32 cellular contexts compared by ENCODE assay signal in genomic region chr16:46848768-46849764, GRCh38.
"Had no signal": no experiment of that assay in that cellular context is flagged by ENCODE, and none has a peak within 500 bp of the region (broad histone marks: within the 10 kb centered on the region; RNA-seq: fewer than 3 reads in every experiment).

No MANE protein-coding gene starts in this region.

- ATAC-seq: activated CD4-positive, alpha-beta T cell treated with anti-CD3 and anti-CD28 coated beads for 36 hours; heart left ventricle; sciatic nerve; stimulated activated memory B cell treated with anti-CD40 and anti-IgM and Interleukin-4, amounts not matched to agents 10 μg/mL and 1 μg/mL and 100 μg/mL, for 72 hours; stimulated activated naive CD8-positive, alpha-beta T cell treated with anti-CD3 and anti-CD28 coated beads, Interleukin-15, amount 100 ng/mL, for 72 hours had no signal

- H3K9me3 ChIP-seq: breast epithelium, heart left ventricle, left ventricle myocardium inferior, ovary, upper lobe of left lung, vagina had no signal

- H3K27ac Mint-ChIP-seq: activated CD4-positive, alpha-beta T cell treated with anti-CD3 and anti-CD28 coated beads for 36 hours; activated naive CD4-positive, alpha-beta T cell treated with anti-CD3 and anti-CD28 coated beads, Interleukin-2, amount 10 ng/mL, durations not matched to agents 7 days and 5 days; activated naive CD8-positive, alpha-beta T cell treated with anti-CD3 and anti-CD28 coated beads, Interleukin-2, amount 10 ng/mL, durations not matched to agents 7 days and 5 days; activated T-helper 1 cell treated with anti-CD3 and anti-CD28 coated beads, Interleukin-12 subunit alpha, Interleukin-12 subunit beta, Interleukin-2, Interleukin-4 antibody, amounts not matched to agents 30 ng/mL and 10 ng/mL and 1 ng/mL, durations not matched to agents 14 hours and 24 hours and 36 hours; nephron; progenitor cell of endocrine pancreas; stimulated activated memory B cell treated with anti-CD40 and anti-IgM and Interleukin-4, amounts not matched to agents 10 μg/mL and 1 μg/mL and 100 μg/mL, for 72 hours; stimulated activated naive CD8-positive, alpha-beta T cell treated with anti-CD3 and anti-CD28 coated beads, Interleukin-15, amount 100 ng/mL, for 72 hours; T-helper 2 cell treated with Interferon-gamma antibody and Interleukin-4, amounts not matched to agents 5 μg/mL and 100 μg/mL, for 36 hours had no signal

- H3K4me1 Mint-ChIP-seq: activated CD4-positive, alpha-beta T cell treated with anti-CD3 and anti-CD28 coated beads for 36 hours; activated naive CD4-positive, alpha-beta T cell treated with anti-CD3 and anti-CD28 coated beads, Interleukin-2, amount 10 ng/mL, durations not matched to agents 7 days and 5 days; activated naive CD8-positive, alpha-beta T cell treated with anti-CD3 and anti-CD28 coated beads, Interleukin-2, amount 10 ng/mL, durations not matched to agents 7 days and 5 days; stimulated activated naive CD8-positive, alpha-beta T cell treated with anti-CD3 and anti-CD28 coated beads, Interleukin-15, amount 100 ng/mL, for 72 hours had no signal

- H3K36me3 Mint-ChIP-seq: activated naive CD4-positive, alpha-beta T cell treated with anti-CD3 and anti-CD28 coated beads, Interleukin-2, amount 10 ng/mL, durations not matched to agents 7 days and 5 days; activated naive CD8-positive, alpha-beta T cell treated with anti-CD3 and anti-CD28 coated beads, Interleukin-2, amount 10 ng/mL, durations not matched to agents 7 days and 5 days; stimulated activated memory B cell treated with anti-CD40 and anti-IgM and Interleukin-4, amounts not matched to agents 10 μg/mL and 1 μg/mL and 100 μg/mL, for 72 hours had no signal

- H3K4me3 ChIP-seq: breast epithelium, heart left ventricle, left ventricle myocardium inferior, lung, ovary, skin epidermis, upper lobe of left lung, vagina had no signal

- H3K36me3 ChIP-seq: breast epithelium, heart left ventricle, left ventricle myocardium inferior, ovary, upper lobe of left lung, vagina had no signal

- FAIRE-seq: endothelial cell of umbilical vein had no signal

- H3K4me3 Mint-ChIP-seq: activated CD4-positive, alpha-beta T cell treated with anti-CD3 and anti-CD28 coated beads for 36 hours; activated naive CD4-positive, alpha-beta T cell treated with anti-CD3 and anti-CD28 coated beads, Interleukin-2, amount 10 ng/mL, durations not matched to agents 7 days and 5 days; activated naive CD8-positive, alpha-beta T cell treated with anti-CD3 and anti-CD28 coated beads, Interleukin-2, amount 10 ng/mL, durations not matched to agents 7 days and 5 days; activated T-helper 1 cell treated with anti-CD3 and anti-CD28 coated beads, Interleukin-12 subunit alpha, Interleukin-12 subunit beta, Interleukin-2, Interleukin-4 antibody, amounts not matched to agents 30 ng/mL and 10 ng/mL and 1 ng/mL, durations not matched to agents 14 hours and 24 hours and 36 hours; nephron; stimulated activated memory B cell treated with anti-CD40 and anti-IgM and Interleukin-4, amounts not matched to agents 10 μg/mL and 1 μg/mL and 100 μg/mL, for 72 hours; stimulated activated naive CD8-positive, alpha-beta T cell treated with anti-CD3 and anti-CD28 coated beads, Interleukin-15, amount 100 ng/mL, for 72 hours; T-helper 2 cell treated with Interferon-gamma antibody and Interleukin-4, amounts not matched to agents 5 μg/mL and 100 μg/mL, for 36 hours had no signal

- DNase-seq: activated CD4-positive, alpha-beta T cell treated with anti-CD3 and anti-CD28 coated beads for 36 hours; activated CD4-positive, CD25-positive, alpha-beta regulatory T cell; activated CD8-positive, alpha-beta memory T cell treated with anti-CD3 and anti-CD28 coated beads, Interleukin-2, amount 50 U/mL, for 4 hours; activated effector memory CD4-positive, alpha-beta T cell treated with anti-CD3 and anti-CD28 coated beads, Interleukin-2, amount 50 U/mL, for 16 hours; activated naive CD4-positive, alpha-beta T cell treated with anti-CD3 and anti-CD28 coated beads, Interleukin-2, amount 10 ng/mL, durations not matched to agents 7 days and 5 days; activated naive CD8-positive, alpha-beta T cell treated with anti-CD3 and anti-CD28 coated beads, Interleukin-2, amount 10 ng/mL, durations not matched to agents 7 days and 5 days; activated T-cell treated with anti-CD3 and anti-CD28 coated beads, Interleukin-2, amount 50 U/mL, for 1 hour; amniotic stem cell; central memory CD4-positive, alpha-beta T cell; foreskin fibroblast; heart left ventricle; hypothalamus; kidney glomerular epithelial cell; left ventricle myocardium inferior; ovary; stimulated activated CD4-positive, alpha-beta T cell treated with anti-CD3 and anti-CD28 coated beads, Interleukin-4, amount 100 ng/mL, for 4 hours; stimulated activated CD8-positive, alpha-beta memory T cell treated with anti-CD3 and anti-CD28 coated beads, Interleukin-4, amount 100 ng/mL, for 48 hours; stimulated activated naive CD8-positive, alpha-beta T cell treated with anti-CD3 and anti-CD28 coated beads, Interleukin-15, amount 100 ng/mL, for 72 hours; substantia nigra; T-helper 1 cell; upper lobe of left lung had no signal

- H3K9me3 Mint-ChIP-seq: activated naive CD4-positive, alpha-beta T cell treated with anti-CD3 and anti-CD28 coated beads, Interleukin-2, amount 10 ng/mL, durations not matched to agents 7 days and 5 days; activated naive CD8-positive, alpha-beta T cell treated with anti-CD3 and anti-CD28 coated beads, Interleukin-2, amount 10 ng/mL, durations not matched to agents 7 days and 5 days; activated T-helper 1 cell treated with anti-CD3 and anti-CD28 coated beads, Interleukin-12 subunit alpha, Interleukin-12 subunit beta, Interleukin-2, Interleukin-4 antibody, amounts not matched to agents 30 ng/mL and 10 ng/mL and 1 ng/mL, durations not matched to agents 14 hours and 24 hours and 36 hours; nephron; stimulated activated memory B cell treated with anti-CD40 and anti-IgM and Interleukin-4, amounts not matched to agents 10 μg/mL and 1 μg/mL and 100 μg/mL, for 72 hours; stimulated activated naive CD8-positive, alpha-beta T cell treated with anti-CD3 and anti-CD28 coated beads, Interleukin-15, amount 100 ng/mL, for 72 hours; T-helper 2 cell treated with Interferon-gamma antibody and Interleukin-4, amounts not matched to agents 5 μg/mL and 100 μg/mL, for 36 hours had no signal

- H3K4me1 ChIP-seq: breast epithelium, left ventricle myocardium inferior, vagina had no signal

- H3K27ac ChIP-seq: breast epithelium, heart left ventricle, left ventricle myocardium inferior, ovary, skin epidermis, upper lobe of left lung, vagina had no signal

- H3K27me3 ChIP-seq: ovary, upper lobe of left lung, vagina had no signal

- H3K27me3 Mint-ChIP-seq: stimulated activated memory B cell treated with anti-CD40 and anti-IgM and Interleukin-4, amounts not matched to agents 10 μg/mL and 1 μg/mL and 100 μg/mL, for 72 hours had no signal
